25 cellular contexts compared by ENCODE assay signal in genomic region chr19:30781047-30781446, GRCh38.
"Had no signal": no experiment of that assay in that cellular context is flagged by ENCODE, and none has a peak within 500 bp of the region (broad histone marks: within the 10 kb centered on the region; RNA-seq: fewer than 3 reads in every experiment).

No MANE protein-coding gene starts in this region.

- DNase-seq: cerebellar nuclear complex; cortex of kidney; effector memory CD8-positive, alpha-beta T cell; foreskin keratinocyte; heart left ventricle; hippocampal formation; left cardiac atrium; left lung; mammary epithelial cell; mesendoderm; natural killer cell; occipital lobe; ovary; posterior cingulate gyrus; sigmoid colon; stimulated activated CD4-positive, alpha-beta T cell treated with anti-CD3 and anti-CD28 coated beads, Interleukin-2, amount 100 ng/mL, for 24 hours; stimulated activated CD4-positive, alpha-beta T cell treated with anti-CD3 and anti-CD28 coated beads, Interleukin-4, amount 100 ng/mL, for 24 hours; stimulated activated naive CD8-positive, alpha-beta T cell treated with anti-CD3 and anti-CD28 coated beads, Interleukin-15, Interleukin-2, amounts not matched to agents 100 U/mL and 50 U/mL, for 24 hours; substantia nigra; testis; tibial artery had no signal

- H3K27ac ChIP-seq: foreskin keratinocyte, gastroesophageal sphincter, heart left ventricle, left lung, ovary, psoas muscle, sigmoid colon, testis, tibial artery had no signal

- H3K27me3 ChIP-seq: foreskin keratinocyte, gastroesophageal sphincter, ovary, sigmoid colon, testis, tibial artery had no signal

- ATAC-seq: effector memory CD8-positive, alpha-beta T cell; foreskin keratinocyte; gastroesophageal sphincter; heart left ventricle; left cardiac atrium; left lung; natural killer cell; psoas muscle; right cardiac atrium; stimulated activated effector memory CD8-positive, alpha-beta T cell treated with anti-CD3 and anti-CD28 coated beads, Interleukin-12 subunit alpha, Interleukin-12 subunit beta, amount 100 ng/mL, for 72 hours; stimulated activated naive CD8-positive, alpha-beta T cell treated with anti-CD3 and anti-CD28 coated beads, Interleukin-15, Interleukin-2, amounts not matched to agents 100 U/mL and 50 U/mL, for 24 hours had no signal

- H3K4me3 ChIP-seq: gastroesophageal sphincter, heart left ventricle, left lung, ovary, psoas muscle, sigmoid colon, testis, tibial artery had no signal

- H3K4me1 ChIP-seq: foreskin keratinocyte, gastroesophageal sphincter, heart left ventricle, left lung, psoas muscle, sigmoid colon, testis, tibial artery had no signal

- H3K36me3 ChIP-seq: gastroesophageal sphincter, heart left ventricle, left lung, ovary, sigmoid colon, tibial artery had no signal

- H3K9me3 ChIP-seq: gastroesophageal sphincter, heart left ventricle, left lung, ovary, psoas muscle, sigmoid colon, testis, tibial artery had no signal
